2 cellular contexts compared by ENCODE assay signal in the genomic region with DNA sequence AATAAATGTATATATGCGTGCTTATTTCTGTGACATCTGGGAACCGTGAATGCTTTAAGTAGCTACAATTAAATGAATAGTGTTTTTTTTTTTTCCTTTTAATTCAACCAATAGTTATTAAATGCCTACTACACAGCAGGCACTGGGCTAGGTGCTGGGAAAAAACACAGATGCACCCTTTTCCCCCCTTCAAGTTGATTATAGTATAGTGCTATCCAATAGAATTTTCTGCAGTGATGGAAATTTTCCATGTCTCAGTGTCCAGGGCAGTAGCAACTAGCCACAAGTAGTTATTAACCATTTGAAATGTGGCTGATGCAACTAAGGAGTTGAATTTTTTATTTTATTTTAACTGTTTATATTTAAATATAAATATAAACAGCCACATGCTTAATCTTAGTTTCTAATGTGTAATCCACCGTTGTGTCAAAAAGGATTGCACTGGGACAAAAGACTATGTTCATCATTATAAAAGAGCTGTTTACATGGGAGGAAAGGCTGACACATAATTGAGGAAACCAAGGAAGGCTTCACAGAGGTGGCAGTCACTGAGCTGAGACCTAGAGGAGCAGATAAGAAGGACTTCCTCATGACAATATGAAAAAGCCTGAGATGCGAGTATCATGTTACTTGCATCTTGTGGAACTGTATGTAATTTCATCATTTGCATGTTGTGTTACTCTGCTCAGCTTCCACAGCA.
TF ChIP-seq lines count a peak whose summit lies in the region.

No MANE protein-coding gene starts in this region.

TF ChIP-seq in GM23338, 12 proteins besides CTCF, POLR2A, EP300 and RAD21 (continued from another document):
- TF ChIP-seq, protein P1, sequence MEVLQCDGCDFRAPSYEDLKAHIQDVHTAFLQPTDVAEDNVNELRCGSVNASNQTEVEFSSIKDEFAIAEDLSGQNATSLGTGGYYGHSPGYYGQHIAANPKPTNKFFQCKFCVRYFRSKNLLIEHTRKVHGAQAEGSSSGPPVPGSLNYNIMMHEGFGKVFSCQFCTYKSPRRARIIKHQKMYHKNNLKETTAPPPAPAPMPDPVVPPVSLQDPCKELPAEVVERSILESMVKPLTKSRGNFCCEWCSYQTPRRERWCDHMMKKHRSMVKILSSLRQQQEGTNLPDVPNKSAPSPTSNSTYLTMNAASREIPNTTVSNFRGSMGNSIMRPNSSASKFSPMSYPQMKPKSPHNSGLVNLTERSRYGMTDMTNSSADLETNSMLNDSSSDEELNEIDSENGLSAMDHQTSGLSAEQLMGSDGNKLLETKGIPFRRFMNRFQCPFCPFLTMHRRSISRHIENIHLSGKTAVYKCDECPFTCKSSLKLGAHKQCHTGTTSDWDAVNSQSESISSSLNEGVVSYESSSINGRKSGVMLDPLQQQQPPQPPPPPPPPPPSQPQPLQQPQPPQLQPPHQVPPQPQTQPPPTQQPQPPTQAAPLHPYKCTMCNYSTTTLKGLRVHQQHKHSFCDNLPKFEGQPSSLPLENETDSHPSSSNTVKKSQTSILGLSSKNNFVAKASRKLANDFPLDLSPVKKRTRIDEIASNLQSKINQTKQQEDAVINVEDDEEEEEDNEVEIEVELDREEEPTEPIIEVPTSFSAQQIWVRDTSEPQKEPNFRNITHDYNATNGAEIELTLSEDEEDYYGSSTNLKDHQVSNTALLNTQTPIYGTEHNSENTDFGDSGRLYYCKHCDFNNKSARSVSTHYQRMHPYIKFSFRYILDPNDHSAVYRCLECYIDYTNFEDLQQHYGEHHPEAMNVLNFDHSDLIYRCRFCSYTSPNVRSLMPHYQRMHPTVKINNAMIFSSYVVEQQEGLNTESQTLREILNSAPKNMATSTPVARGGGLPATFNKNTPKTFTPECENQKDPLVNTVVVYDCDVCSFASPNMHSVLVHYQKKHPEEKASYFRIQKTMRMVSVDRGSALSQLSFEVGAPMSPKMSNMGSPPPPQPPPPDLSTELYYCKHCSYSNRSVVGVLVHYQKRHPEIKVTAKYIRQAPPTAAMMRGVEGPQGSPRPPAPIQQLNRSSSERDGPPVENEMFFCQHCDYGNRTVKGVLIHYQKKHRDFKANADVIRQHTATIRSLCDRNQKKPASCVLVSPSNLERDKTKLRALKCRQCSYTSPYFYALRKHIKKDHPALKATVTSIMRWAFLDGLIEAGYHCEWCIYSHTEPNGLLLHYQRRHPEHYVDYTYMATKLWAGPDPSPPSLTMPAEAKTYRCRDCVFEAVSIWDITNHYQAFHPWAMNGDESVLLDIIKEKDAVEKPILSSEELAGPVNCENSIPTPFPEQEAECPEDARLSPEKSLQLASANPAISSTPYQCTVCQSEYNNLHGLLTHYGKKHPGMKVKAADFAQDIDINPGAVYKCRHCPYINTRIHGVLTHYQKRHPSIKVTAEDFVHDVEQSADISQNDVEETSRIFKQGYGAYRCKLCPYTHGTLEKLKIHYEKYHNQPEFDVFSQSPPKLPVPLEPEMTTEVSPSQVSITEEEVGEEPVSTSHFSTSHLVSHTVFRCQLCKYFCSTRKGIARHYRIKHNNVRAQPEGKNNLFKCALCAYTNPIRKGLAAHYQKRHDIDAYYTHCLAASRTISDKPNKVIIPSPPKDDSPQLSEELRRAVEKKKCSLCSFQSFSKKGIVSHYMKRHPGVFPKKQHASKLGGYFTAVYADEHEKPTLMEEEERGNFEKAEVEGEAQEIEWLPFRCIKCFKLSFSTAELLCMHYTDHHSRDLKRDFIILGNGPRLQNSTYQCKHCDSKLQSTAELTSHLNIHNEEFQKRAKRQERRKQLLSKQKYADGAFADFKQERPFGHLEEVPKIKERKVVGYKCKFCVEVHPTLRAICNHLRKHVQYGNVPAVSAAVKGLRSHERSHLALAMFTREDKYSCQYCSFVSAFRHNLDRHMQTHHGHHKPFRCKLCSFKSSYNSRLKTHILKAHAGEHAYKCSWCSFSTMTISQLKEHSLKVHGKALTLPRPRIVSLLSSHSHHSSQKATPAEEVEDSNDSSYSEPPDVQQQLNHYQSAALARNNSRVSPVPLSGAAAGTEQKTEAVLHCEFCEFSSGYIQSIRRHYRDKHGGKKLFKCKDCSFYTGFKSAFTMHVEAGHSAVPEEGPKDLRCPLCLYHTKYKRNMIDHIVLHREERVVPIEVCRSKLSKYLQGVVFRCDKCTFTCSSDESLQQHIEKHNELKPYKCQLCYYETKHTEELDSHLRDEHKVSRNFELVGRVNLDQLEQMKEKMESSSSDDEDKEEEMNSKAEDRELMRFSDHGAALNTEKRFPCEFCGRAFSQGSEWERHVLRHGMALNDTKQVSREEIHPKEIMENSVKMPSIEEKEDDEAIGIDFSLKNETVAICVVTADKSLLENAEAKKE (CRISPR knock-in tag; IDR thresholded peaks at IDR 0.05): no peak
- TF ChIP-seq STAT1 (IDR thresholded peaks at IDR 0.05; ENCODE audit: unreplicated experiment): no peak
- no peak for TF ChIP-seq ZNF331 (CRISPR knock-in tag; IDR thresholded peaks at IDR 0.05; ENCODE audit: low read depth)
- no peak for TF ChIP-seq CREB1 (CRISPR knock-in tag; IDR thresholded peaks at IDR 0.05; ENCODE audit: low read depth)
- TF ChIP-seq ZNF114 (CRISPR knock-in tag; IDR thresholded peaks at IDR 0.05): no peak
- TF ChIP-seq NANOG (IDR thresholded peaks at IDR 0.05; ENCODE audit: borderline replicate concordance): no peak
- no peak for TF ChIP-seq EZH2phosphoT487 (IDR thresholded peaks at IDR 0.05; ENCODE audit: unreplicated experiment)
- no peak for TF ChIP-seq POLR2AphosphoS5 (IDR thresholded peaks at IDR 0.05; ENCODE audit: low read depth)
- no peak for TF ChIP-seq EZH2 (IDR thresholded peaks at IDR 0.05; ENCODE audit: low read depth, unreplicated experiment)
- TF ChIP-seq, protein P2, sequence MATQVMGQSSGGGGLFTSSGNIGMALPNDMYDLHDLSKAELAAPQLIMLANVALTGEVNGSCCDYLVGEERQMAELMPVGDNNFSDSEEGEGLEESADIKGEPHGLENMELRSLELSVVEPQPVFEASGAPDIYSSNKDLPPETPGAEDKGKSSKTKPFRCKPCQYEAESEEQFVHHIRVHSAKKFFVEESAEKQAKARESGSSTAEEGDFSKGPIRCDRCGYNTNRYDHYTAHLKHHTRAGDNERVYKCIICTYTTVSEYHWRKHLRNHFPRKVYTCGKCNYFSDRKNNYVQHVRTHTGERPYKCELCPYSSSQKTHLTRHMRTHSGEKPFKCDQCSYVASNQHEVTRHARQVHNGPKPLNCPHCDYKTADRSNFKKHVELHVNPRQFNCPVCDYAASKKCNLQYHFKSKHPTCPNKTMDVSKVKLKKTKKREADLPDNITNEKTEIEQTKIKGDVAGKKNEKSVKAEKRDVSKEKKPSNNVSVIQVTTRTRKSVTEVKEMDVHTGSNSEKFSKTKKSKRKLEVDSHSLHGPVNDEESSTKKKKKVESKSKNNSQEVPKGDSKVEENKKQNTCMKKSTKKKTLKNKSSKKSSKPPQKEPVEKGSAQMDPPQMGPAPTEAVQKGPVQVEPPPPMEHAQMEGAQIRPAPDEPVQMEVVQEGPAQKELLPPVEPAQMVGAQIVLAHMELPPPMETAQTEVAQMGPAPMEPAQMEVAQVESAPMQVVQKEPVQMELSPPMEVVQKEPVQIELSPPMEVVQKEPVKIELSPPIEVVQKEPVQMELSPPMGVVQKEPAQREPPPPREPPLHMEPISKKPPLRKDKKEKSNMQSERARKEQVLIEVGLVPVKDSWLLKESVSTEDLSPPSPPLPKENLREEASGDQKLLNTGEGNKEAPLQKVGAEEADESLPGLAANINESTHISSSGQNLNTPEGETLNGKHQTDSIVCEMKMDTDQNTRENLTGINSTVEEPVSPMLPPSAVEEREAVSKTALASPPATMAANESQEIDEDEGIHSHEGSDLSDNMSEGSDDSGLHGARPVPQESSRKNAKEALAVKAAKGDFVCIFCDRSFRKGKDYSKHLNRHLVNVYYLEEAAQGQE (IDR thresholded peaks at IDR 0.05; ENCODE audit: unreplicated experiment): no peak
- no peak for TF ChIP-seq JUNB (IDR thresholded peaks at IDR 0.05; ENCODE audit: unreplicated experiment)

TF ChIP-seq in K562, 482 proteins besides CTCF, POLR2A, EP300 and RAD21:
- TF ChIP-seq, protein P3, sequence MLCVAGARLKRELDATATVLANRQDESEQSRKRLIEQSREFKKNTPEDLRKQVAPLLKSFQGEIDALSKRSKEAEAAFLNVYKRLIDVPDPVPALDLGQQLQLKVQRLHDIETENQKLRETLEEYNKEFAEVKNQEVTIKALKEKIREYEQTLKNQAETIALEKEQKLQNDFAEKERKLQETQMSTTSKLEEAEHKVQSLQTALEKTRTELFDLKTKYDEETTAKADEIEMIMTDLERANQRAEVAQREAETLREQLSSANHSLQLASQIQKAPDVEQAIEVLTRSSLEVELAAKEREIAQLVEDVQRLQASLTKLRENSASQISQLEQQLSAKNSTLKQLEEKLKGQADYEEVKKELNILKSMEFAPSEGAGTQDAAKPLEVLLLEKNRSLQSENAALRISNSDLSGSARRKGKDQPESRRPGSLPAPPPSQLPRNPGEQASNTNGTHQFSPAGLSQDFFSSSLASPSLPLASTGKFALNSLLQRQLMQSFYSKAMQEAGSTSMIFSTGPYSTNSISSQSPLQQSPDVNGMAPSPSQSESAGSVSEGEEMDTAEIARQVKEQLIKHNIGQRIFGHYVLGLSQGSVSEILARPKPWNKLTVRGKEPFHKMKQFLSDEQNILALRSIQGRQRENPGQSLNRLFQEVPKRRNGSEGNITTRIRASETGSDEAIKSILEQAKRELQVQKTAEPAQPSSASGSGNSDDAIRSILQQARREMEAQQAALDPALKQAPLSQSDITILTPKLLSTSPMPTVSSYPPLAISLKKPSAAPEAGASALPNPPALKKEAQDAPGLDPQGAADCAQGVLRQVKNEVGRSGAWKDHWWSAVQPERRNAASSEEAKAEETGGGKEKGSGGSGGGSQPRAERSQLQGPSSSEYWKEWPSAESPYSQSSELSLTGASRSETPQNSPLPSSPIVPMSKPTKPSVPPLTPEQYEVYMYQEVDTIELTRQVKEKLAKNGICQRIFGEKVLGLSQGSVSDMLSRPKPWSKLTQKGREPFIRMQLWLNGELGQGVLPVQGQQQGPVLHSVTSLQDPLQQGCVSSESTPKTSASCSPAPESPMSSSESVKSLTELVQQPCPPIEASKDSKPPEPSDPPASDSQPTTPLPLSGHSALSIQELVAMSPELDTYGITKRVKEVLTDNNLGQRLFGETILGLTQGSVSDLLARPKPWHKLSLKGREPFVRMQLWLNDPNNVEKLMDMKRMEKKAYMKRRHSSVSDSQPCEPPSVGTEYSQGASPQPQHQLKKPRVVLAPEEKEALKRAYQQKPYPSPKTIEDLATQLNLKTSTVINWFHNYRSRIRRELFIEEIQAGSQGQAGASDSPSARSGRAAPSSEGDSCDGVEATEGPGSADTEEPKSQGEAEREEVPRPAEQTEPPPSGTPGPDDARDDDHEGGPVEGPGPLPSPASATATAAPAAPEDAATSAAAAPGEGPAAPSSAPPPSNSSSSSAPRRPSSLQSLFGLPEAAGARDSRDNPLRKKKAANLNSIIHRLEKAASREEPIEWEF (CRISPR knock-in tag; IDR thresholded peaks at IDR 0.05): no peak
- TF ChIP-seq, protein P4, sequence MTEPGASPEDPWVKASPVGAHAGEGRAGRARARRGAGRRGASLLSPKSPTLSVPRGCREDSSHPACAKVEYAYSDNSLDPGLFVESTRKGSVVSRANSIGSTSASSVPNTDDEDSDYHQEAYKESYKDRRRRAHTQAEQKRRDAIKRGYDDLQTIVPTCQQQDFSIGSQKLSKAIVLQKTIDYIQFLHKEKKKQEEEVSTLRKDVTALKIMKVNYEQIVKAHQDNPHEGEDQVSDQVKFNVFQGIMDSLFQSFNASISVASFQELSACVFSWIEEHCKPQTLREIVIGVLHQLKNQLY (CRISPR knock-in tag; conservative IDR thresholded peaks at IDR 0.05): no peak
- TF ChIP-seq GATAD2B (IDR thresholded peaks at IDR 0.05; ENCODE audit: borderline replicate concordance): no peak
- TF ChIP-seq ZFP36 (IDR thresholded peaks at IDR 0.05; ENCODE audit: low read depth, low read length, partially characterized antibody): peak; percentile 94
- TF ChIP-seq, protein P5, sequence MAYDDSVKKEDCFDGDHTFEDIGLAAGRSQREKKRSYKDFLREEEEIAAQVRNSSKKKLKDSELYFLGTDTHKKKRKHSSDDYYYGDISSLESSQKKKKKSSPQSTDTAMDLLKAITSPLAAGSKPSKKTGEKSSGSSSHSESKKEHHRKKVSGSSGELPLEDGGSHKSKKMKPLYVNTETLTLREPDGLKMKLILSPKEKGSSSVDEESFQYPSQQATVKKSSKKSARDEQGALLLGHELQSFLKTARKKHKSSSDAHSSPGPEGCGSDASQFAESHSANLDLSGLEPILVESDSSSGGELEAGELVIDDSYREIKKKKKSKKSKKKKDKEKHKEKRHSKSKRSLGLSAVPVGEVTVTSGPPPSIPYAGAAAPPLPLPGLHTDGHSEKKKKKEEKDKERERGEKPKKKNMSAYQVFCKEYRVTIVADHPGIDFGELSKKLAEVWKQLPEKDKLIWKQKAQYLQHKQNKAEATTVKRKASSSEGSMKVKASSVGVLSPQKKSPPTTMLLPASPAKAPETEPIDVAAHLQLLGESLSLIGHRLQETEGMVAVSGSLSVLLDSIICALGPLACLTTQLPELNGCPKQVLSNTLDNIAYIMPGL (CRISPR knock-in tag; IDR thresholded peaks at IDR 0.05): no peak
- TF ChIP-seq ASH1L (IDR thresholded peaks at IDR 0.05; ENCODE audit: borderline replicate concordance, low read depth, partially characterized antibody): no peak
- TF ChIP-seq BHLHE40 (IDR thresholded peaks at IDR 0.05; ENCODE audit: low read length): no peak
